In genomic region chr5:150440948-150441812, GRCh38 we compare ENCODE assay signal across 17 cellular contexts. TPM values are rescaled to one million over a fixed set of nuclear protein-coding genes. Genes with fewer than 3 reads are reported as not detected.
DNase-seq lines count a peak whose midpoint lies in the region; ATAC-seq and TF ChIP-seq lines count a peak whose summit lies in the region.
"Had no signal": no experiment of that assay in that cellular context is flagged by ENCODE, and none has a peak within 500 bp of the region (broad histone marks: within the 10 kb centered on the region; RNA-seq: fewer than 3 reads in every experiment).

No MANE protein-coding gene starts in this region.

- no peak overlapping the region for H3K27ac Mint-ChIP-seq in stimulated activated naive CD8-positive, alpha-beta T cell treated with anti-CD3 and anti-CD28 coated beads, Interleukin-15, amount 100 ng/mL, for 72 hours
- peak overlapping the region; percentile 9 for H3K27ac Mint-ChIP-seq in central memory CD8-positive, alpha-beta T cell (ENCODE audit: low read depth)

- intact Hi-C loops in left colon (cut with DNase I, micrococcal nuclease), result no loop called here

- 86% methylated on average over 12 of the region's 12 CpGs for WGBS in suprapubic skin

- no peaks in the 10 kb centered on the region for H3K27me3 ChIP-seq in suprapubic skin
- H3K27me3 ChIP-seq: BE2C had no signal

- H3K36me3 ChIP-seq in suprapubic skin, result peaks cover 35% of the 10 kb centered on the region

- H3K9me3 Mint-ChIP-seq in stimulated activated naive CD8-positive, alpha-beta T cell treated with anti-CD3 and anti-CD28 coated beads, Interleukin-15, amount 100 ng/mL, for 72 hours, result no peaks in the 10 kb centered on the region
- no peaks in the 10 kb centered on the region for H3K9me3 Mint-ChIP-seq in central memory CD8-positive, alpha-beta T cell

- no peak overlapping the region for H3K4me3 ChIP-seq in suprapubic skin
- H3K4me3 ChIP-seq: lung had no signal

- H3K27ac ChIP-seq in suprapubic skin, result no peak overlapping the region
- H3K27ac ChIP-seq: parathyroid adenoma had no signal

- H3K36me3 Mint-ChIP-seq in central memory CD8-positive, alpha-beta T cell (ENCODE audit: insufficient read depth), result peaks cover 31% of the 10 kb centered on the region

- H3K9me3 ChIP-seq in suprapubic skin, result no peaks in the 10 kb centered on the region
- H3K9me3 ChIP-seq: BE2C had no signal

- H3K4me3 Mint-ChIP-seq in stimulated activated naive CD8-positive, alpha-beta T cell treated with anti-CD3 and anti-CD28 coated beads, Interleukin-15, amount 100 ng/mL, for 72 hours, result no peak overlapping the region
- H3K4me3 Mint-ChIP-seq in central memory CD8-positive, alpha-beta T cell, result no peak overlapping the region

- no peak for DNase-seq in stimulated activated naive CD8-positive, alpha-beta T cell treated with anti-CD3 and anti-CD28 coated beads, Interleukin-15, amount 100 ng/mL, for 72 hours
- no peak for DNase-seq in stimulated activated naive CD8-positive, alpha-beta T cell treated with anti-CD3 and anti-CD28 coated beads, Interleukin-15, Interleukin-2, amounts not matched to agents 100 U/mL and 50 U/mL, for 24 hours
- DNase-seq in central memory CD8-positive, alpha-beta T cell (ENCODE audit: low spot score in 2 of 2), result no peak
- DNase-seq in left colon (no peak), amniotic stem cell (lab: John Stamatoyannopoulos, UW) (no peak), T-helper 2 cell (no peak), suprapubic skin (ENCODE audit: low spot score in 2 of 2) (no peak)
- DNase-seq: activated CD4-positive, alpha-beta T cell treated with anti-CD3 and anti-CD28 coated beads, Interleukin-2, amount 50 U/mL, for 48 hours; BE2C; head of caudate nucleus; KG1; NCI-H1930; stimulated activated CD4-positive, alpha-beta T cell treated with anti-CD3 and anti-CD28 coated beads, Interleukin-2, amount 100 ng/mL, for 48 hours; stimulated activated naive CD4-positive, alpha-beta T cell had no signal

- no peak for TF ChIP-seq POLR2A in suprapubic skin (IDR thresholded peaks at IDR 0.05)

- ATAC-seq in stimulated activated naive CD8-positive, alpha-beta T cell treated with anti-CD3 and anti-CD28 coated beads, Interleukin-15, amount 100 ng/mL, for 72 hours, result peak; percentile 10
- ATAC-seq in stimulated activated naive CD8-positive, alpha-beta T cell treated with anti-CD3 and anti-CD28 coated beads, Interleukin-15, Interleukin-2, amounts not matched to agents 100 U/mL and 50 U/mL, for 24 hours, result no peak
- no peak for ATAC-seq in central memory CD8-positive, alpha-beta T cell (replicated peaks; ENCODE audit: extremely low read depth, poor library complexity, severe bottlenecking)
- peak; percentile 25 for ATAC-seq in left colon
- no peak for ATAC-seq in GM21381 (IDR thresholded peaks at IDR 0.05; ENCODE audit: unreplicated experiment)

- no peak for TF ChIP-seq CTCF in suprapubic skin (IDR thresholded peaks at IDR 0.05)

- H3K4me1 Mint-ChIP-seq in stimulated activated naive CD8-positive, alpha-beta T cell treated with anti-CD3 and anti-CD28 coated beads, Interleukin-15, amount 100 ng/mL, for 72 hours, result peaks cover 15% of the 10 kb centered on the region
- H3K4me1 Mint-ChIP-seq in central memory CD8-positive, alpha-beta T cell, result peaks cover 7% of the 10 kb centered on the region

- TF ChIP-seq EP300 in suprapubic skin (IDR thresholded peaks at IDR 0.05), result no peak

- H3K4me1 ChIP-seq in suprapubic skin, result peaks cover 2% of the 10 kb centered on the region
- H3K4me1 ChIP-seq: parathyroid adenoma had no signal

- no peaks in the 10 kb centered on the region for H3K27me3 Mint-ChIP-seq in stimulated activated naive CD8-positive, alpha-beta T cell treated with anti-CD3 and anti-CD28 coated beads, Interleukin-15, amount 100 ng/mL, for 72 hours
- H3K27me3 Mint-ChIP-seq in central memory CD8-positive, alpha-beta T cell, result no peaks in the 10 kb centered on the region

RNA-seq across cellular contexts. Expression of gene RPS14, which starts 8.4 kb away (rescaled TPM):
- 1,000 to 10,000 TPM; 1,685 to 1,991 TPM for total RNA-seq in left colon
- 1,000 to 10,000 TPM; 1,684 to 3,537 (median 3,314) TPM for total RNA-seq in suprapubic skin

RNA-seq across cellular contexts. Expression of gene CD74, which starts 28.5 kb away (rescaled TPM):
- total RNA-seq in left colon (100 to 1,000 TPM; 132 to 435 TPM), suprapubic skin (1,000 to 10,000 TPM in 1 of 4 donors, 100 to 1,000 TPM in 3; 433 to 1,002 (median 776) TPM)

Comparison
In these comparisons a context has a peak if more than half of its experiments do, and no peak if none do; other contexts are left out.
1. ATAC-seq: peak in stimulated activated naive CD8-positive, alpha-beta T cell treated with anti-CD3 and anti-CD28 coated beads, Interleukin-15, amount 100 ng/mL, for 72 hours (single experiment) and left colon (single experiment); none in stimulated activated naive CD8-positive, alpha-beta T cell treated with anti-CD3 and anti-CD28 coated beads, Interleukin-15, Interleukin-2, amounts not matched to agents 100 U/mL and 50 U/mL, for 24 hours (single experiment), central memory CD8-positive, alpha-beta T cell (single experiment) and GM21381 (single experiment).